8 cellular contexts compared by ENCODE assay signal in the genomic region with DNA sequence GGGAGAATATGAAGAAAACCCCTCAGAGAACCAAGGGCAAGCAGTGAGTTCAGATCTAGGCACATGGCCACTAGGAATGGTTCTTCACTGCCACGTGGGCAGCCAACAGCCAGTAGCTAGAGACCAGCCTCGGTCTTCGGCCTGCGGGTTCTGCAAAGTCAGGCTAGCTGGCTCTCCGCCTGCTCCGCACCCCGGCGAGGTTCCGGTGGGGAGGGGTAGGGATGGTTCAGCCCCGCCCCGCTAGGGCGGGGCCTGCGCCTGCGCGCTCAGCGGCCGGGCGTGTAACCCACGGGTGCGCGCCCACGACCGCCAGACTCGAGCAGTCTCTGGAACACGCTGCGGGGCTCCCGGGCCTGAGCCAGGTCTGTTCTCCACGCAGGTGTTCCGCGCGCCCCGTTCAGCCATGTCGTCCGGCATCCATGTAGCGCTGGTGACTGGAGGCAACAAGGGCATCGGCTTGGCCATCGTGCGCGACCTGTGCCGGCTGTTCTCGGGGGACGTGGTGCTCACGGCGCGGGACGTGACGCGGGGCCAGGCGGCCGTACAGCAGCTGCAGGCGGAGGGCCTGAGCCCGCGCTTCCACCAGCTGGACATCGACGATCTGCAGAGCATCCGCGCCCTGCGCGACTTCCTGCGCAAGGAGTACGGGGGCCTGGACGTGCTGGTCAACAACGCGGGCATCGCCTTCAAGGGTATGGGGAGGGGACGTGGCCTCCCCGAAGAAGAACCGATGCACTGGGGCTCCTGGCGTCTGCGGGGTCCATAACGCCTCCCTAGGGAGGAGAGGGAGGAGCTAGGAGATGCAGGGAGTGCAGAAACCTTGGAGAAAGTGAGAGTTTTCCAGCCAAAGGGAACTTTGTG. TPM values are rescaled to one million over a fixed set of nuclear protein-coding genes. Genes with fewer than 3 reads are reported as not detected.
DNase-seq lines count a peak whose midpoint lies in the region; ATAC-seq and TF ChIP-seq lines count a peak whose summit lies in the region.

Gene CBR1 (plus strand): TSS at position 312 of the 861 bp plus-strand sequence. CDS start 92 bp downstream, at position 404.

- peaks cover 14% of the 10 kb centered on the region for H3K36me3 Mint-ChIP-seq in natural killer cell

- H3K27me3 Mint-ChIP-seq in natural killer cell (ENCODE audit: low read depth in 2 of 2): peaks cover 0 to 3% of the 10 kb centered on the region in 2 donors

- ATAC-seq in GM21717 (IDR thresholded peaks at IDR 0.05; ENCODE audit: unreplicated experiment): peak; percentile 93
- peak; percentile 97 to 98 (median 98) for ATAC-seq in natural killer cell

- peak within 1 kb of the TSS; percentile 11; the same call in 1 of the 2 replicates for H3K4me2 ChIP-seq in KMS-11

- peaks cover 30 to 35% of the 10 kb centered on the region in 2 donors for H3K4me1 Mint-ChIP-seq in natural killer cell

- no peak for TF ChIP-seq CTCF in KMS-11 (conservative IDR thresholded peaks at IDR 0.05; ENCODE audit: low read depth, low read length)
- TF ChIP-seq CTCF in fibroblast of pulmonary artery (IDR thresholded peaks at IDR 0.05; ENCODE audit: low read length, missing control alignments): no peak
- no peak for TF ChIP-seq CTCF in natural killer cell (IDR thresholded peaks at IDR 0.05)

- no peaks in the 10 kb centered on the region for H4K20me1 ChIP-seq in KMS-11 (ENCODE audit: insufficient read depth)

- 0 out of 2 replicates have a peak within 1 kb of the TSS, but pooled peaks have one; percentile 3 for H3K9ac ChIP-seq in KMS-11

- DNase-seq in DMS114 treated with DMSO at 0.1 percent for 48 hours (lab: John Stamatoyannopoulos, UW; ENCODE audit: unreplicated experiment): peak; percentile 67
- peak; percentile 95 for DNase-seq in RKO (ENCODE audit: low spot score)
- peak; percentile 90 for DNase-seq in activated effector memory CD4-positive, alpha-beta T cell treated with Interleukin-2 at 50 U/mL for 16 hours
- DNase-seq in fibroblast of pulmonary artery (ENCODE audit: low read depth): peak; percentile 96
- peak; percentile 69 for DNase-seq in natural killer cell
- peak; percentile 71 to 88 (median 82) for DNase-seq in stimulated activated naive CD4-positive, alpha-beta T cell (lab: John Stamatoyannopoulos, UW)

- H3K27ac Mint-ChIP-seq in natural killer cell: peak within 1 kb of the TSS; percentile 69 to 88

- intact Hi-C loops in natural killer cell (cut with micrococcal nuclease): loop anchor here (1.0 kb wide), 1 partner anchor 10 kb away; the partner anchor contains the start of gene SETD4

- H3K4me1 ChIP-seq in KMS-11 (ENCODE audit: low read depth, poor library complexity, severe bottlenecking): no peaks in the 10 kb centered on the region

- no peaks in the 10 kb centered on the region for H3K79me2 ChIP-seq in KMS-11 (ENCODE audit: insufficient read depth, low read depth)

- H3K27me3 ChIP-seq in KMS-11 (ENCODE audit: insufficient read depth, low read depth): no peaks in the 10 kb centered on the region

- H3K27ac ChIP-seq in KMS-11: no peak within 1 kb of the TSS

- H3K4me3 ChIP-seq in KMS-11 (IDR thresholded peaks at IDR 0.05; ENCODE audit: insufficient read depth, low read depth, low read length): no peak within 1 kb of the TSS
- H3K4me3 ChIP-seq in fibroblast of pulmonary artery (replicated peaks; ENCODE audit: low read depth, low read length): peak within 1 kb of the TSS; percentile 84

- peaks cover 2 to 4% of the 10 kb centered on the region in 2 donors for H3K9me3 Mint-ChIP-seq in natural killer cell

- no peaks in the 10 kb centered on the region for H3K36me3 ChIP-seq in KMS-11 (ENCODE audit: insufficient read depth)

- H2AFZ ChIP-seq in KMS-11 (ENCODE audit: low read depth): peak within 1 kb of the TSS; percentile 41

- H3K4me3 Mint-ChIP-seq in natural killer cell: peak within 1 kb of the TSS; percentile 90

RNA-seq across cellular contexts. Expression of gene CBR1, which starts in this region (rescaled TPM):
- 10 to 100 TPM in 2 of 3 donors, 1 to 10 TPM in 1; 5.0 to 14.1 (median 12.4) TPM for total RNA-seq in natural killer cell
